26 cellular contexts compared by ENCODE assay signal in genomic region chr2:31067259-31067658, GRCh38.
DNase-seq lines count a peak whose midpoint lies in the region; ATAC-seq and TF ChIP-seq lines count a peak whose summit lies in the region.
"Had no signal": no experiment of that assay in that cellular context is flagged by ENCODE, and none has a peak within 500 bp of the region (broad histone marks: within the 10 kb centered on the region; RNA-seq: fewer than 3 reads in every experiment).

No MANE protein-coding gene starts in this region.

- ATAC-seq in IMR-90 (ENCODE audit: low read depth): no peak
- ATAC-seq in activated T-cell treated with anti-CD3 and anti-CD28 coated beads, Interleukin-2, amount 50 U/mL, for 4 hours: no peak
- ATAC-seq: CD8-positive, alpha-beta T cell; GM12878; left cardiac atrium; naive thymus-derived CD8-positive, alpha-beta T cell; stimulated activated naive B cell treated with anti-CD40 and anti-IgM and Interleukin-4, amounts not matched to agents 10 μg/mL and 1 μg/mL and 100 μg/mL, for 72 hours; T-cell had no signal

- no peak overlapping the region for H2BK120ac ChIP-seq in IMR-90 (ENCODE audit: low read depth, low read length)

- H3K9me3 Mint-ChIP-seq in chondrocyte (ENCODE audit: low read depth) (peaks cover 6% of the 10 kb centered on the region), neural progenitor cell (no peaks in the 10 kb centered on the region)
- H3K9me3 Mint-ChIP-seq in activated T-cell treated with anti-CD3 and anti-CD28 coated beads, Interleukin-2, amount 50 U/mL, for 4 hours: no peaks in the 10 kb centered on the region
- H3K9me3 Mint-ChIP-seq: CD8-positive, alpha-beta T cell; immature natural killer cell; stimulated activated naive B cell treated with anti-CD40 and anti-IgM and Interleukin-4, amounts not matched to agents 10 μg/mL and 1 μg/mL and 100 μg/mL, for 72 hours; T-cell had no signal

- H4K20me1 ChIP-seq in IMR-90 (ENCODE audit: insufficient read depth, low read length) (no peaks in the 10 kb centered on the region), neural progenitor cell (ENCODE audit: low read depth) (no peaks in the 10 kb centered on the region)

- no peak overlapping the region for H2BK5ac ChIP-seq in IMR-90 (ENCODE audit: low read depth, low read length, poor library complexity, severe bottlenecking)

- in situ Hi-C loops in IMR-90 (cut with MboI; ENCODE audit: low sequenced_read_pairs): no loop called here

- dilution Hi-C loops in IMR-90 (cut with HindIII; ENCODE audit: low sequenced_read_pairs, unreplicated experiment): no loop called here

- H3K27me3 Mint-ChIP-seq in chondrocyte (ENCODE audit: low read depth) (peaks cover 9% of the 10 kb centered on the region), neural progenitor cell (ENCODE audit: insufficient read depth, low read depth) (no peaks in the 10 kb centered on the region)
- H3K27me3 Mint-ChIP-seq in activated T-cell treated with anti-CD3 and anti-CD28 coated beads, Interleukin-2, amount 50 U/mL, for 4 hours (ENCODE audit: low read depth): no peaks in the 10 kb centered on the region
- H3K27me3 Mint-ChIP-seq: stimulated activated naive B cell treated with anti-CD40 and anti-IgM and Interleukin-4, amounts not matched to agents 10 μg/mL and 1 μg/mL and 100 μg/mL, for 72 hours had no signal

- 33% methylated on average over 6 of the region's 8 CpGs; no CpG with 5 or more reads in 1 of the 2 experiments for WGBS in IMR-90 (ENCODE audit: extremely low coverage in 2 of 2, insufficient read length in 1 of 2), 2 experiments

- no peak overlapping the region for H4K91ac ChIP-seq in IMR-90 (ENCODE audit: insufficient read depth, low read depth, low read length)

- 0 out of 2 replicates have a peak, but pooled peaks have one; percentile 16 for TF ChIP-seq RAD21 in IMR-90 (IDR thresholded peaks at IDR 0.05; ENCODE audit: low read length)

- H2AK9ac ChIP-seq in IMR-90 (replicated peaks; ENCODE audit: low read depth, low read length, poor library complexity): no peak overlapping the region

- H3K56ac ChIP-seq in IMR-90 (ENCODE audit: extremely low read depth, insufficient read depth, low read length): no peak overlapping the region

- no peak overlapping the region for H3K4me3 Mint-ChIP-seq in chondrocyte (ENCODE audit: unreplicated experiment)
- H3K4me3 Mint-ChIP-seq in neural progenitor cell: no peak overlapping the region
- no peak overlapping the region for H3K4me3 Mint-ChIP-seq in activated T-cell treated with anti-CD3 and anti-CD28 coated beads, Interleukin-2, amount 50 U/mL, for 4 hours
- H3K4me3 Mint-ChIP-seq: CD8-positive, alpha-beta T cell; immature natural killer cell; naive thymus-derived CD8-positive, alpha-beta T cell; stimulated activated naive B cell treated with anti-CD40 and anti-IgM and Interleukin-4, amounts not matched to agents 10 μg/mL and 1 μg/mL and 100 μg/mL, for 72 hours; T-cell had no signal

- no peak overlapping the region for H3K9ac ChIP-seq in IMR-90 (ENCODE audit: low read depth, low read length)
- H3K9ac ChIP-seq in neural progenitor cell: no peak overlapping the region

- H4K8ac ChIP-seq in IMR-90 (ENCODE audit: low read depth in 2 of 2, low read length in 2 of 2): no peak overlapping the region

- H3K4me2 ChIP-seq in IMR-90 (ENCODE audit: low read depth, low read length) (no peak overlapping the region), neural progenitor cell (no peak overlapping the region)

- no peak overlapping the region for H3K23ac ChIP-seq in IMR-90 (ENCODE audit: low read depth, low read length)

- H3K36me3 Mint-ChIP-seq in chondrocyte (ENCODE audit: low read depth) (no peaks in the 10 kb centered on the region), neural progenitor cell (no peaks in the 10 kb centered on the region)
- H3K36me3 Mint-ChIP-seq in activated T-cell treated with anti-CD3 and anti-CD28 coated beads, Interleukin-2, amount 50 U/mL, for 4 hours (ENCODE audit: insufficient read depth): no peaks in the 10 kb centered on the region
- H3K36me3 Mint-ChIP-seq: CD8-positive, alpha-beta T cell; immature natural killer cell; naive thymus-derived CD8-positive, alpha-beta T cell; stimulated activated naive B cell treated with anti-CD40 and anti-IgM and Interleukin-4, amounts not matched to agents 10 μg/mL and 1 μg/mL and 100 μg/mL, for 72 hours; T-cell had no signal

- no peak overlapping the region for H2BK20ac ChIP-seq in IMR-90 (ENCODE audit: low read depth, low read length)

- no peak overlapping the region for H3K18ac ChIP-seq in IMR-90 (ENCODE audit: low read depth, low read length)

- BruUV-seq in IMR-90 (replicated peaks; lab: Mats Ljungman, UMichigan): no TSS peak

- no peaks in the 10 kb centered on the region for H3K9me1 ChIP-seq in IMR-90 (ENCODE audit: insufficient read depth, low read length)

- no peaks in the 10 kb centered on the region for H3F3A ChIP-seq in neural progenitor cell (ENCODE audit: low read depth)

- H3K79me2 ChIP-seq in neural progenitor cell (ENCODE audit: low read depth): no peaks in the 10 kb centered on the region

- H3K79me1 ChIP-seq in IMR-90 (ENCODE audit: low read depth in 1 of 2, low read length in 2 of 2): no peaks in the 10 kb centered on the region

- no peak overlapping the region for H2AFZ ChIP-seq in IMR-90 (replicated peaks; ENCODE audit: low read length, poor library complexity)
- no peak overlapping the region for H2AFZ ChIP-seq in neural progenitor cell (replicated peaks)

- H3K4me1 Mint-ChIP-seq in chondrocyte (ENCODE audit: low read depth): no peaks in the 10 kb centered on the region
- no peaks in the 10 kb centered on the region for H3K4me1 Mint-ChIP-seq in neural progenitor cell
- no peaks in the 10 kb centered on the region for H3K4me1 Mint-ChIP-seq in activated T-cell treated with anti-CD3 and anti-CD28 coated beads, Interleukin-2, amount 50 U/mL, for 4 hours (ENCODE audit: low read depth)
- H3K4me1 Mint-ChIP-seq: immature natural killer cell; stimulated activated naive B cell treated with anti-CD40 and anti-IgM and Interleukin-4, amounts not matched to agents 10 μg/mL and 1 μg/mL and 100 μg/mL, for 72 hours; T-cell had no signal

- H3K36me3 ChIP-seq in BJ (ENCODE audit: control insufficient read depth, insufficient read depth, low read length) (no peaks in the 10 kb centered on the region), IMR-90 (ENCODE audit: control insufficient read depth, insufficient read depth, low read length) (no peaks in the 10 kb centered on the region), neural progenitor cell (no peaks in the 10 kb centered on the region)
- H3K36me3 ChIP-seq: upper lobe of left lung had no signal

- POLR2A ChIA-PET in BJ (lab: Charles Lee): no interaction called here
- POLR2A ChIA-PET in IMR-90 (lab: Charles Lee; ENCODE audit: unreplicated experiment): no interaction called here

- H3K27ac Mint-ChIP-seq in chondrocyte (ENCODE audit: unreplicated experiment): no peak overlapping the region
- H3K27ac Mint-ChIP-seq in neural progenitor cell: no peak overlapping the region
- H3K27ac Mint-ChIP-seq: CD8-positive, alpha-beta T cell; immature natural killer cell; naive thymus-derived CD8-positive, alpha-beta T cell; stimulated activated naive B cell treated with anti-CD40 and anti-IgM and Interleukin-4, amounts not matched to agents 10 μg/mL and 1 μg/mL and 100 μg/mL, for 72 hours; T-cell had no signal

- H3K4me1 ChIP-seq in IMR-90 (ENCODE audit: control insufficient read depth, insufficient read depth, low read length) (no peaks in the 10 kb centered on the region), neural progenitor cell (no peaks in the 10 kb centered on the region)
- H3K4me1 ChIP-seq: upper lobe of left lung had no signal

- H3K4ac ChIP-seq in IMR-90 (ENCODE audit: low read depth, low read length): no peak overlapping the region

- intact Hi-C loops in IMR-90 (cut with micrococcal nuclease): no loop called here

- H3K4me3 ChIP-seq in BJ (ENCODE audit: low read depth, low read length) (no peak overlapping the region), IMR-90 (ENCODE audit: insufficient read depth, low read depth, low read length) (no peak overlapping the region), neural progenitor cell (no peak overlapping the region)
- H3K4me3 ChIP-seq: GM12878, lung, skin epidermis, upper lobe of left lung had no signal

- peak; percentile 19; the same call in 1 of the 2 replicates for TF ChIP-seq CTCF in BJ (IDR thresholded peaks at IDR 0.05; ENCODE audit: insufficient read depth, low read depth, low read length)
- peak; percentile 24; the same call in 1 of the 2 replicates for TF ChIP-seq CTCF in IMR-90 (conservative IDR thresholded peaks at IDR 0.05; ENCODE audit: low read depth, low read length)
- peak; percentile 33 for TF ChIP-seq CTCF in chondrocyte (IDR thresholded peaks at IDR 0.05)
- peak; percentile 23 for TF ChIP-seq CTCF in neural progenitor cell (IDR thresholded peaks at IDR 0.05)

- H3K14ac ChIP-seq in IMR-90 (replicated peaks; ENCODE audit: low read depth, low read length): no peak overlapping the region

- H2AK5ac ChIP-seq in IMR-90 (ENCODE audit: low read depth, low read length): no peak overlapping the region

- no peak overlapping the region for H3K27ac ChIP-seq in IMR-90 (ENCODE audit: insufficient read depth, low read length)
- no peak overlapping the region for H3K27ac ChIP-seq in neural progenitor cell
- H3K27ac ChIP-seq: skin epidermis, upper lobe of left lung had no signal

- no peak for TF ChIP-seq POLR2A in IMR-90 (IDR thresholded peaks at IDR 0.05; ENCODE audit: low read depth, low read length)

- no peaks in the 10 kb centered on the region; the same call in 1 of the 2 replicates for H3K27me3 ChIP-seq in BJ (ENCODE audit: control insufficient read depth, insufficient read depth, low read length)
- H3K27me3 ChIP-seq in IMR-90 (ENCODE audit: control insufficient read depth, insufficient read depth, low read length): no peaks in the 10 kb centered on the region
- H3K27me3 ChIP-seq in neural progenitor cell: no peaks in the 10 kb centered on the region
- H3K27me3 ChIP-seq: dorsolateral prefrontal cortex, upper lobe of left lung had no signal

- CTCF ChIA-PET in BJ (lab: Yijun Ruan, JAX) (interaction anchor here (1.5 kb wide), 1 partner anchor 103 kb away, joined by 4 read pairs; no protein-coding TSS in a partner anchor), IMR-90 (lab: Yijun Ruan, JAX) (no interaction called here)

- DNase-seq in BJ (ENCODE audit: low read depth): no peak
- DNase-seq in IMR-90: no peak
- no peak for DNase-seq in chondrocyte (ENCODE audit: low spot score)
- DNase-seq in neural progenitor cell (ENCODE audit: low spot score): no peak
- no peak for DNase-seq in T-helper 1 cell
- DNase-seq in activated T-cell treated with anti-CD3 and anti-CD28 coated beads, Interleukin-2, amount 50 U/mL, for 4 hours: no peak
- DNase-seq in NCI-H1436 (lab: John Stamatoyannopoulos, UW): no peak
- DNase-seq: activated CD4-positive, alpha-beta T cell treated with anti-CD3 and anti-CD28 coated beads, Interleukin-2, amount 50 U/mL, for 48 hours; activated CD4-positive, CD25-positive, alpha-beta regulatory T cell treated with anti-CD3 and anti-CD28 coated beads, Interleukin-2, amount 50 U/mL, for 72 hours; activated naive CD4-positive, alpha-beta T cell treated with Interleukin-2 at 50 U/mL for 16 hours; CD8-positive, alpha-beta T cell; cerebellar nuclear complex; DMS 273 treated with DMSO at 0.1 percent for 48 hours; immature natural killer cell; left cardiac atrium; naive thymus-derived CD8-positive, alpha-beta T cell; NCI-H2029; NCI-H226; retina; stimulated activated naive B cell treated with anti-CD40 and anti-IgM and Interleukin-4, amounts not matched to agents 10 μg/mL and 1 μg/mL and 100 μg/mL, for 72 hours; T-cell had no signal

- H3K9me3 ChIP-seq in IMR-90 (ENCODE audit: control insufficient read depth, insufficient read depth, low read length) (no peaks in the 10 kb centered on the region), neural progenitor cell (ENCODE audit: low read depth) (no peaks in the 10 kb centered on the region)
- H3K9me3 ChIP-seq: upper lobe of left lung had no signal

- no peak overlapping the region for H2BK15ac ChIP-seq in IMR-90 (ENCODE audit: low read depth, low read length)

- H4K5ac ChIP-seq in IMR-90 (ENCODE audit: low read depth, low read length): no peak overlapping the region
